In the genomic region with DNA sequence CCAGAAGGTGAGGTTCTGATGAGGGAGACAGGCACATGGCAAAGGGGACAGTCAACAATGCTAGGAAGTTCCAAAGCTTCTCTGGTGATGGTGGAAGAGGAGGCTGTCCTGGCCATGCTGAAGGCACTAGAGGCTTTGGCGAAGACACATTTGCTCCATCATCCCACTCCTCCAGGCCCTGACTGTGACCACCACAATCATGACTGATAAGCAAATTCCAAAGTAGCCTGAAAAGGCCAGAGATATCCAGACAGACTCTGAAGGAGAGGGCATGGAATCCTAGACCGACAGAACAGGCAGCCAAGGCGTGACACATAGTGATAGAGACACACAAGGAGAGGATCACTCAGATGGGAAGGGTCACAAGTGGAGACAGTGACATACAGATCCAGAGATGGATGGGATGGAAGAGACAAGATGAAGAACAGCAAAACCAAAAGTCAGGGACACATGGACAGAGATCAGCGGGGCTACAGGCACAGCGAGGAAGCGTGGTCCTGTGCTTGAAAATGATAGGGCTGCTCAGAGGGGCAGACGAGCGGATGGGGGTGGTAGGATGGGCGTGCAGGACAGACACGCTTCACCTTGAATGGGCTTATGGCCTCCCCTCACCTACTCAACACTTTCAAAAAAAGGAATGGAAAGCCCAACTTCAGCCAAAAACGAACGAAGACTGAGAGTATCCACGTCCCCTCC, we compare ENCODE assay signal across 8 cellular contexts. TPM values are rescaled to one million over a fixed set of nuclear protein-coding genes. Genes with fewer than 3 reads are reported as not detected.
DNase-seq lines count a peak whose midpoint lies in the region; ATAC-seq and TF ChIP-seq lines count a peak whose summit lies in the region.

No MANE protein-coding gene starts in this region.

- intact Hi-C loops in left ventricle myocardium superior (cut with micrococcal nuclease) (no loop called here), colonic mucosa (cut with DNase I) (no loop called here), aorta (cut with DNase I) (loop anchor here in 1 of 2 donors (10.0 kb wide), 1 partner anchor 225 kb away; the partner anchor contains the start of gene PABPN1), natural killer cell (cut with micrococcal nuclease) (no loop called here)

- H3K4me1 ChIP-seq in right atrium auricular region (peaks cover 0 to 18% of the 10 kb centered on the region in 2 donors), colonic mucosa (no peaks in the 10 kb centered on the region), muscle layer of colon (ENCODE audit: insufficient read depth, low read length) (peaks cover 6% of the 10 kb centered on the region), aorta (ENCODE audit: control insufficient read depth in 1 of 2, insufficient read depth in 2 of 2, low read length in 2 of 2) (no peaks in the 10 kb centered on the region)

- H3K27ac ChIP-seq in right atrium auricular region: peak overlapping the region in 1 of 2 donors; percentile 49
- H3K27ac ChIP-seq in colonic mucosa: no peak overlapping the region
- no peak overlapping the region for H3K27ac ChIP-seq in muscle layer of colon (ENCODE audit: low read depth, low read length)
- no peak overlapping the region for H3K27ac ChIP-seq in aorta (ENCODE audit: low read depth in 1 of 2, low read length in 2 of 2)

- H3K4me1 Mint-ChIP-seq in natural killer cell: peaks cover 6 to 9% of the 10 kb centered on the region in 2 donors

- no peaks in the 10 kb centered on the region for H3K36me3 Mint-ChIP-seq in natural killer cell

- H3K4me3 ChIP-seq in right atrium auricular region: peak overlapping the region; percentile 55 to 66
- peak overlapping the region; percentile 56 for H3K4me3 ChIP-seq in colonic mucosa
- peak overlapping the region; percentile 82 to 88 for H3K4me3 ChIP-seq in muscle layer of colon (ENCODE audit: low read depth in 1 of 2, low read length in 2 of 2)
- H3K4me3 ChIP-seq in aorta (ENCODE audit: low read length in 2 of 2): peak overlapping the region; percentile 52 to 53

- H3K36me3 ChIP-seq in right atrium auricular region (no peaks in the 10 kb centered on the region), colonic mucosa (no peaks in the 10 kb centered on the region), muscle layer of colon (ENCODE audit: insufficient read depth, low read length) (no peaks in the 10 kb centered on the region), aorta (ENCODE audit: control insufficient read depth in 1 of 2, insufficient read depth in 2 of 2, low read length in 1 of 2) (no peaks in the 10 kb centered on the region)

- ATAC-seq in left ventricle myocardium superior: no peak
- ATAC-seq in aorta (ENCODE audit: low FRiP score): peak; percentile 19
- ATAC-seq in GM18502 (IDR thresholded peaks at IDR 0.05; ENCODE audit: poor library complexity, unreplicated experiment): no peak
- no peak for ATAC-seq in natural killer cell

- no peak overlapping the region for H3K4me3 Mint-ChIP-seq in natural killer cell

- no peaks in the 10 kb centered on the region for H3K9me3 Mint-ChIP-seq in natural killer cell

- WGBS in aorta, 2 donors: 39 to 43% methylated on average over 13 of the region's 13 CpGs

- H3K9ac ChIP-seq in colonic mucosa (ENCODE audit: low read depth in 2 of 2, low read length in 2 of 2) (peak overlapping the region in 1 of 2 donors; percentile 77), muscle layer of colon (ENCODE audit: low read length) (no peak overlapping the region)

- no peak overlapping the region for H3K27ac Mint-ChIP-seq in natural killer cell

- TF ChIP-seq CTCF in right atrium auricular region (IDR thresholded peaks at IDR 0.05): no peak
- TF ChIP-seq CTCF in colonic mucosa (IDR thresholded peaks at IDR 0.05): no peak
- TF ChIP-seq CTCF in natural killer cell (IDR thresholded peaks at IDR 0.05): no peak

- DNase-seq in right atrium auricular region (ENCODE audit: low spot score) (no peak), left ventricle myocardium superior (no peak), colonic mucosa (no peak), aorta (no peak), natural killer cell (no peak), ecto neural progenitor cell (ENCODE audit: low spot score) (no peak)

- no peaks in the 10 kb centered on the region for H3K27me3 Mint-ChIP-seq in natural killer cell (ENCODE audit: low read depth in 2 of 2)

- no peaks in the 10 kb centered on the region for H3K9me3 ChIP-seq in right atrium auricular region
- H3K9me3 ChIP-seq in colonic mucosa: no peaks in the 10 kb centered on the region
- H3K9me3 ChIP-seq in muscle layer of colon (ENCODE audit: low read length): no peaks in the 10 kb centered on the region
- H3K9me3 ChIP-seq in aorta (ENCODE audit: control insufficient read depth, low read length): no peaks in the 10 kb centered on the region

- H3K27me3 ChIP-seq in right atrium auricular region (no peaks in the 10 kb centered on the region), colonic mucosa (no peaks in the 10 kb centered on the region), muscle layer of colon (ENCODE audit: control insufficient read depth in 1 of 2, insufficient read depth in 2 of 2, low read length in 2 of 2) (no peaks in the 10 kb centered on the region), aorta (ENCODE audit: control insufficient read depth in 1 of 2, insufficient read depth in 2 of 2, low read length in 1 of 2) (no peaks in the 10 kb centered on the region)

RNA-seq across cellular contexts. Expression of gene ZFHX2, which starts 1.3 kb away (rescaled TPM):
- total RNA-seq in right atrium auricular region (under 1 TPM; 0.59 to 0.85 TPM), left ventricle myocardium superior (1.0 TPM), colonic mucosa (1 to 10 TPM; 1.8 to 2.0 TPM), aorta (1 to 10 TPM; 1.5 to 4.0 TPM), natural killer cell (under 1 TPM; 0.07 to 0.72 (median 0.45) TPM)
- 1 to 10 TPM in 1 of 2 donors, under 1 TPM in 1; 0.13 to 2.1 TPM for polyA plus RNA-seq in aorta

RNA-seq across cellular contexts. Expression of gene THTPA, which starts 5.8 kb away (rescaled TPM):
- total RNA-seq in right atrium auricular region (10 to 100 TPM; 22.6 to 27.3 TPM), left ventricle myocardium superior (20.2 TPM), colonic mucosa (10 to 100 TPM in 1 of 2 donors, 1 to 10 TPM in 1; 9.0 to 21.0 TPM), aorta (10 to 100 TPM; 13.0 to 13.7 TPM), natural killer cell (10 to 100 TPM; 16.5 to 19.3 (median 19.1) TPM)
- polyA plus RNA-seq in aorta: 10 to 100 TPM; 14.0 to 24.0 TPM

RNA-seq across cellular contexts. Expression of gene AP1G2, which starts 17.3 kb away (rescaled TPM):
- total RNA-seq in right atrium auricular region (10 to 100 TPM in 1 of 2 donors, 1 to 10 TPM in 1; 6.6 to 18.8 TPM), left ventricle myocardium superior (15.5 TPM), colonic mucosa (100 to 1,000 TPM; 154 to 214 TPM), aorta (10 to 100 TPM; 36.9 to 78.6 TPM), natural killer cell (100 to 1,000 TPM; 219 to 296 (median 259) TPM)
- polyA plus RNA-seq in aorta: 10 to 100 TPM; 17.5 to 75.7 TPM

RNA-seq across cellular contexts. Expression of gene JPH4, which starts 28.3 kb away (rescaled TPM):
- total RNA-seq in right atrium auricular region (under 1 TPM in 1 of 2 donors, not detected in 1; 0.39 TPM), left ventricle myocardium superior (0.22 TPM), colonic mucosa (under 1 TPM; 0.30 to 0.58 TPM), aorta (1 to 10 TPM; 1.5 to 1.7 TPM), natural killer cell (under 1 TPM in 1 of 3 donors, not detected in 2; 0.25 TPM)
- polyA plus RNA-seq in aorta: under 1 TPM in 1 of 2 donors, not detected in 1; 0.23 TPM
